In the genomic region with DNA sequence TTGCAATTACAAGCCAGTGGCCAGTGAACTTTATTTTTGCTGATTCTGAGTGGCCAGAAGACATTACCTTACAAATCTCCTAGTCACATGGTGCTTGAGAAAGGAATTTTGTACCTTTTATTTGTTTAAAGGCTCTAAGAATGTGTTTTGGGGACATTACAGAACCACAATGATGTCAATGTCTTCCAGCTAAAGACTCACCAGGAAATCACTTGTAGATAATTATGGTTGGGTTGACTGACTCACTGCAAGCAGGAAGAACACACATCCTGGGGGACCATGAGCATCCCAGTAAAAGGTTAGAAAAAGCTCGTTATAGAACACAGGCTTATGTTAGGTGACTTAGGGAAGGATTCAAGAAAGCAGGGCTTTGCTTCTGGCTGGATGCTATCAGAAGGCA, we compare ENCODE assay signal across 16 cellular contexts.
DNase-seq lines count a peak whose midpoint lies in the region; TF ChIP-seq lines count a peak whose summit lies in the region.
"Had no signal": no experiment of that assay in that cellular context is flagged by ENCODE, and none has a peak within 500 bp of the region (broad histone marks: within the 10 kb centered on the region; RNA-seq: fewer than 3 reads in every experiment).

No MANE protein-coding gene starts in this region.

- H3K4me2 ChIP-seq in GM23248 (ENCODE audit: unreplicated experiment): peak overlapping the region; percentile 28
- H3K4me2 ChIP-seq in H9 (ENCODE audit: insufficient read depth, insufficient read length, low read length): no peak overlapping the region

- H3K4me1 ChIP-seq in ACC112 (ENCODE audit: control insufficient read depth, insufficient read depth, low read length, unreplicated experiment) (peaks cover 31% of the 10 kb centered on the region), GM23248 (ENCODE audit: insufficient read depth) (peaks cover 27% of the 10 kb centered on the region), H9 (ENCODE audit: insufficient read depth, low read length) (peaks cover under 1% of the 10 kb centered on the region; the same call in 1 of the 2 replicates), Peyer's patch (no peaks in the 10 kb centered on the region)
- H3K4me1 ChIP-seq: BE2C, breast epithelium had no signal

- peaks cover 6% of the 10 kb centered on the region for H3K36me3 Mint-ChIP-seq in activated naive CD8-positive, alpha-beta T cell
- peaks cover 13 to 24% (median 15%) of the 10 kb centered on the region in 3 experiments; a peak in 6 of 7 replicates for H3K36me3 Mint-ChIP-seq in H9 (ENCODE audit: insufficient read depth in 1 of 3, low read depth in 3 of 3)

- no peak overlapping the region for H4K8ac ChIP-seq in H9 (replicated peaks; ENCODE audit: insufficient read length, low read depth, low read length)

- H3K4me3 ChIP-seq in ACC112 (ENCODE audit: low read depth, low read length) (no peak overlapping the region), GM23248 (no peak overlapping the region), Peyer's patch (no peak overlapping the region)
- H3K4me3 ChIP-seq: breast epithelium had no signal

- H3F3A ChIP-seq in GM23248 (ENCODE audit: insufficient read depth): peaks cover 15% of the 10 kb centered on the region; the same call in 1 of the 2 replicates

- H2BK20ac ChIP-seq in H9 (ENCODE audit: low read depth, low read length, poor library complexity, severe bottlenecking): no peak overlapping the region

- no peaks in the 10 kb centered on the region for H3K9me2 ChIP-seq in GM23248 (ENCODE audit: insufficient read depth)

- H3K9me3 ChIP-seq in GM23248 (ENCODE audit: low read depth): no peaks in the 10 kb centered on the region
- peaks cover 22% of the 10 kb centered on the region for H3K9me3 ChIP-seq in H9 (ENCODE audit: control insufficient read depth, low read depth, low read length)
- H3K9me3 ChIP-seq in Peyer's patch: no peaks in the 10 kb centered on the region
- H3K9me3 ChIP-seq: BE2C, breast epithelium had no signal

- H3K27me3 Mint-ChIP-seq in activated naive CD8-positive, alpha-beta T cell: no peaks in the 10 kb centered on the region
- peaks cover 1% of the 10 kb centered on the region for H3K27me3 Mint-ChIP-seq in H9 (ENCODE audit: low read depth)
- H3K27me3 Mint-ChIP-seq: effector memory CD8-positive, alpha-beta T cell had no signal

- no peaks in the 10 kb centered on the region for H3K27me3 ChIP-seq in ACC112 (ENCODE audit: insufficient read depth, low read length)
- H3K27me3 ChIP-seq in GM23248 (replicated peaks; ENCODE audit: insufficient read depth): no peaks in the 10 kb centered on the region
- H3K27me3 ChIP-seq in H9 (ENCODE audit: insufficient read depth, low read length): 0 out of 2 replicates have a peak, but pooled peaks cover 2% of the 10 kb centered on the region
- H3K27me3 ChIP-seq in Peyer's patch: no peaks in the 10 kb centered on the region
- H3K27me3 ChIP-seq: BE2C had no signal

- H2BK5ac ChIP-seq in H9 (ENCODE audit: insufficient read length, low read length): no peak overlapping the region

- TF ChIP-seq CTCF in H9 (conservative IDR thresholded peaks at IDR 0.05) (no peak), Peyer's patch (IDR thresholded peaks at IDR 0.05) (no peak)

- no peak for TF ChIP-seq POLR2A in Peyer's patch (IDR thresholded peaks at IDR 0.05)

- no peak overlapping the region for H2AK5ac ChIP-seq in H9 (ENCODE audit: insufficient read length, low read length)

- no peak overlapping the region for H2BK12ac ChIP-seq in H9 (ENCODE audit: insufficient read length, low read depth, low read length)

- H3K27ac ChIP-seq in ACC112 (ENCODE audit: low read depth, low read length) (peak overlapping the region; percentile 89), GM23248 (peak overlapping the region; percentile 60), H9 (ENCODE audit: insufficient read length, low read depth, low read length) (no peak overlapping the region), Peyer's patch (no peak overlapping the region)
- H3K27ac ChIP-seq: breast epithelium had no signal

- no peaks in the 10 kb centered on the region for H3K9me3 Mint-ChIP-seq in activated naive CD8-positive, alpha-beta T cell (ENCODE audit: low read depth)
- peaks cover 30 to 61% of the 10 kb centered on the region in 2 experiments for H3K9me3 Mint-ChIP-seq in H9

- no peak overlapping the region for H4K91ac ChIP-seq in H9 (ENCODE audit: insufficient read length, low read depth, low read length)

- in situ Hi-C loops in GM23248 (cut with MboI): no loop called here

- no peaks in the 10 kb centered on the region for H3K79me1 ChIP-seq in H9 (ENCODE audit: insufficient read depth, low read depth, low read length, poor library complexity, severe bottlenecking)

- H2BK15ac ChIP-seq in H9 (ENCODE audit: low read depth, low read length): no peak overlapping the region

- H3K23me2 ChIP-seq in H9 (ENCODE audit: insufficient read length, low read depth, low read length, poor library complexity, severe bottlenecking): no peaks in the 10 kb centered on the region

- peaks cover 9% of the 10 kb centered on the region for H3K4me1 Mint-ChIP-seq in activated naive CD8-positive, alpha-beta T cell (ENCODE audit: low read depth)
- peaks cover 23 to 31% of the 10 kb centered on the region in 2 experiments for H3K4me1 Mint-ChIP-seq in H9

- no peak overlapping the region for H3K23ac ChIP-seq in H9 (ENCODE audit: insufficient read length, low read depth, low read length)

- H3K4ac ChIP-seq in H9 (ENCODE audit: low read depth, low read length): no peak overlapping the region

- H3K79me2 ChIP-seq in ACC112 (ENCODE audit: control insufficient read depth, insufficient read depth, low read length, unreplicated experiment) (no peaks in the 10 kb centered on the region), GM23248 (ENCODE audit: insufficient read depth) (no peaks in the 10 kb centered on the region), H9 (ENCODE audit: insufficient read depth, low read length) (no peaks in the 10 kb centered on the region)

- WGBS in GM23248 (ENCODE audit: low coverage in 1 of 2, low lambda C conversion rate in 2 of 2, missing lambda C conversion rate in 2 of 2), 2 experiments: 0% methylated on average over 1 of the region's 1 CpG
- WGBS in H9 (ENCODE audit: extremely low coverage, insufficient read length, low lambda C conversion rate): no CpG with 5 or more reads among the region's 1 CpG

- H3T11ph ChIP-seq in H9 (ENCODE audit: low read length): no peak overlapping the region

- no peak overlapping the region for H4K5ac ChIP-seq in H9 (ENCODE audit: insufficient read length, low read depth, low read length)

- no peak overlapping the region for H3K9ac ChIP-seq in GM23248
- H3K9ac ChIP-seq in H9 (ENCODE audit: extremely low read depth, insufficient read length, low read length): no peak overlapping the region

- no peak overlapping the region for H2BK120ac ChIP-seq in H9 (ENCODE audit: low read depth, low read length, poor library complexity, severe bottlenecking)

- H4K20me1 ChIP-seq in GM23248 (ENCODE audit: insufficient read depth): no peaks in the 10 kb centered on the region
- H4K20me1 ChIP-seq in H9 (ENCODE audit: control insufficient read depth, insufficient read depth, insufficient read length): no peaks in the 10 kb centered on the region

- H2AFZ ChIP-seq in ACC112 (ENCODE audit: low read length, unreplicated experiment) (peak overlapping the region; percentile 81), GM23248 (no peak overlapping the region), H9 (ENCODE audit: low read length) (no peak overlapping the region)

- no peak overlapping the region for H3K14ac ChIP-seq in H9 (ENCODE audit: insufficient read depth, low read length)

- H3K36me3 ChIP-seq in ACC112 (ENCODE audit: insufficient read depth, low read length) (no peaks in the 10 kb centered on the region; the same call in 1 of the 2 replicates), GM23248 (ENCODE audit: low read depth) (no peaks in the 10 kb centered on the region), Peyer's patch (no peaks in the 10 kb centered on the region)
- H3K36me3 ChIP-seq: BE2C, breast epithelium had no signal

- no peak overlapping the region for H3K18ac ChIP-seq in H9 (ENCODE audit: insufficient read length, low read depth, low read length)

- peak overlapping the region; percentile 86 for H3K27ac Mint-ChIP-seq in activated naive CD8-positive, alpha-beta T cell
- H3K27ac Mint-ChIP-seq in H9: no peak overlapping the region
- H3K27ac Mint-ChIP-seq: effector memory CD8-positive, alpha-beta T cell had no signal

- DNase-seq in GM23248 (peak; percentile 66), glomerular visceral epithelial cell (ENCODE audit: extremely low spot score) (peak; percentile 79), H9 (no peak), globus pallidus (ENCODE audit: low spot score) (no peak), KG1 (lab: John Stamatoyannopoulos, UW) (no peak), Peyer's patch (no peak)
- DNase-seq: activated CD4-positive, alpha-beta T cell treated with anti-CD3 and anti-CD28 coated beads, Interleukin-2, amount 50 U/mL, for 1 hour; BE2C; effector memory CD8-positive, alpha-beta T cell; GOT3; kidney; MV-4-11; stimulated activated CD4-positive, alpha-beta T cell treated with anti-CD3 and anti-CD28 coated beads, Interleukin-4, amount 100 ng/mL, for 4 hours had no signal

- no peak overlapping the region for H3K56ac ChIP-seq in H9 (ENCODE audit: insufficient read length, low read depth, low read length)

- H3K4me3 Mint-ChIP-seq in activated naive CD8-positive, alpha-beta T cell: peak overlapping the region; percentile 40
- no peak overlapping the region for H3K4me3 Mint-ChIP-seq in H9
- H3K4me3 Mint-ChIP-seq: effector memory CD8-positive, alpha-beta T cell had no signal

Comparison
In these comparisons a context has a peak if more than half of its experiments do, and no peak if none do; other contexts are left out.
1. H3K27ac ChIP-seq: peak in ACC112 (single experiment) and GM23248 (single experiment); none in H9 (single experiment) and Peyer's patch (0 of 4).
2. DNase-seq: peak in GM23248 (single experiment) and glomerular visceral epithelial cell (single experiment); none in H9 (single experiment), globus pallidus (single experiment), KG1 (single experiment) and Peyer's patch (0 of 3).